8 cellular contexts compared by ENCODE assay signal in genomic region chr12:53252349-53252916, GRCh38. TPM values are rescaled to one million over a fixed set of nuclear protein-coding genes. Genes with fewer than 3 reads are reported as not detected.
A peak's percentile ranks its signal among the peaks of the same experiment; 100 is the strongest.
DNase-seq lines count a peak whose midpoint lies in the region; ATAC-seq and TF ChIP-seq lines count a peak whose summit lies in the region.

No MANE protein-coding gene starts in this region.

- TF ChIP-seq CTCF in AG04449 (IDR thresholded peaks at IDR 0.05; ENCODE audit: insufficient read depth, low read length, missing control alignments), result no peak
- no peak for TF ChIP-seq CTCF in HEK293 (tag by site-specific recombination; IDR thresholded peaks at IDR 0.05)
- TF ChIP-seq CTCF in psoas muscle (IDR thresholded peaks at IDR 0.05), result no peak

- H3K4me3 Mint-ChIP-seq in activated CD4-positive, alpha-beta memory T cell treated with anti-CD3 and anti-CD28 coated beads, Interleukin-2, amount 10 ng/mL, durations not matched to agents 7 days and 5 days, result peak overlapping the region; percentile 97

- H3K27ac ChIP-seq in HEK293 (ENCODE audit: extremely low read depth, low read depth, low read length) (peak overlapping the region; percentile 61; the same call in 1 of the 2 replicates), psoas muscle (peak overlapping the region; percentile 87)

- ATAC-seq in Right ventricle myocardium superior (ENCODE audit: poor library complexity), result no peak
- no peak for ATAC-seq in psoas muscle
- ATAC-seq in HG03521 (IDR thresholded peaks at IDR 0.05; ENCODE audit: unreplicated experiment), result no peak

- POLR2A ChIA-PET in AG04449 (lab: Yijun Ruan, JAX) (interaction anchor here (1.4 to 2.6 kb wide), 2 partner anchors 19 to 33 kb away, joined by 3 to 11 read pairs; no protein-coding TSS in a partner anchor), HEK293 (lab: Yijun Ruan, JAX) (interaction anchor here (0.9 to 2.1 kb wide), 2 partner anchors 17 to 32 kb away, joined by 3 to 8 read pairs; no protein-coding TSS in a partner anchor)
- POLR2A ChIA-PET in activated CD4-positive, alpha-beta memory T cell treated with anti-CD3 and anti-CD28 coated beads, Interleukin-2, amount 10 ng/mL, durations not matched to agents 7 days and 5 days (lab: Charles Lee), result interaction anchor here (0.9 to 4.0 kb wide), 13 partner anchors 11 to 65 kb away, joined by 3 to 33 read pairs (median 5); partner anchors contain the start of genes ESPL1, ITGB7 and MYG1

- H3K27ac Mint-ChIP-seq in activated CD4-positive, alpha-beta memory T cell treated with anti-CD3 and anti-CD28 coated beads, Interleukin-2, amount 10 ng/mL, durations not matched to agents 7 days and 5 days, result peak overlapping the region; percentile 81

- peaks cover 49% of the 10 kb centered on the region for H3K4me1 Mint-ChIP-seq in activated CD4-positive, alpha-beta memory T cell treated with anti-CD3 and anti-CD28 coated beads, Interleukin-2, amount 10 ng/mL, durations not matched to agents 7 days and 5 days

- peaks cover 25% of the 10 kb centered on the region for H3K36me3 Mint-ChIP-seq in activated CD4-positive, alpha-beta memory T cell treated with anti-CD3 and anti-CD28 coated beads, Interleukin-2, amount 10 ng/mL, durations not matched to agents 7 days and 5 days (ENCODE audit: low read depth)

- no peaks in the 10 kb centered on the region for H3K9me3 ChIP-seq in HEK293 (ENCODE audit: control insufficient read depth, insufficient read depth, low read depth, low read length)
- no peaks in the 10 kb centered on the region for H3K9me3 ChIP-seq in psoas muscle

- WGBS in psoas muscle, 3 donors, result 5 to 7% (median 7%) methylated on average over 19 of the region's 19 CpGs

- H3K27me3 ChIP-seq in psoas muscle (ENCODE audit: insufficient read depth in 3 of 3, low read length in 2 of 3), result no peaks in the 10 kb centered on the region

- H3K4me3 ChIP-seq in AG04449 (ENCODE audit: low read depth, low read length) (peak overlapping the region; percentile 88), HEK293 (ENCODE audit: low read depth, low read length) (peak overlapping the region; percentile 91), psoas muscle (peak overlapping the region; percentile 84)

- H3K4me1 ChIP-seq in HEK293 (ENCODE audit: control insufficient read depth, insufficient read depth, low read length) (peaks cover 4% of the 10 kb centered on the region; the same call in 1 of the 2 replicates), psoas muscle (peaks cover 18% of the 10 kb centered on the region)

- peaks cover 0 to 22% of the 10 kb centered on the region in 2 experiments; a peak in 1 of 3 replicates for H3K36me3 ChIP-seq in HEK293 (ENCODE audit: control insufficient read depth in 2 of 2, insufficient read depth in 1 of 2, low read length in 2 of 2)
- peaks cover 0 to 24% of the 10 kb centered on the region in 2 donors for H3K36me3 ChIP-seq in psoas muscle (ENCODE audit: insufficient read depth in 1 of 2, low read depth in 1 of 2)

- no peak for DNase-seq in AG04449 (ENCODE audit: low read depth, low spot score)
- no peak for DNase-seq in activated CD4-positive, alpha-beta memory T cell treated with anti-CD3 and anti-CD28 coated beads, Interleukin-2, amount 10 ng/mL, durations not matched to agents 7 days and 5 days
- peak; percentile 42 for DNase-seq in Right ventricle myocardium superior
- peak in 1 of 2 donors; percentile 57 for DNase-seq in psoas muscle
- DNase-seq in cortex of kidney (lab: John Stamatoyannopoulos, UW), result no peak
- no peak for DNase-seq in dedifferentiated amniotic fluid mesenchymal stem cell (ENCODE audit: extremely low spot score)

- intact Hi-C loops in Right ventricle myocardium superior (cut with DNase I) (loop anchor here (5.0 kb wide), 1 partner anchor 35 kb away; no protein-coding TSS in a partner anchor), psoas muscle (cut with DNase I) (loop anchor here in 1 of 2 donors (2.0 to 5.0 kb wide), 2 partner anchors 32 to 40 kb away; no protein-coding TSS in a partner anchor)

- H3K9me3 Mint-ChIP-seq in activated CD4-positive, alpha-beta memory T cell treated with anti-CD3 and anti-CD28 coated beads, Interleukin-2, amount 10 ng/mL, durations not matched to agents 7 days and 5 days, result no peaks in the 10 kb centered on the region

- no peaks in the 10 kb centered on the region for H3K27me3 Mint-ChIP-seq in activated CD4-positive, alpha-beta memory T cell treated with anti-CD3 and anti-CD28 coated beads, Interleukin-2, amount 10 ng/mL, durations not matched to agents 7 days and 5 days

- CTCF ChIA-PET in AG04449 (lab: Yijun Ruan, JAX), result interaction anchor here (1.0 to 4.7 kb wide), 10 partner anchors 13 to 92 kb away, joined by 3 to 74 read pairs (median 5); partner anchors contain the start of gene ESPL1
- CTCF ChIA-PET in HEK293 (lab: Yijun Ruan, JAX), result interaction anchor here (0.7 to 4.6 kb wide), 4 partner anchors 14 to 39 kb away, joined by 3 to 53 read pairs (median 5); partner anchors contain the start of gene ESPL1
- CTCF ChIA-PET in activated CD4-positive, alpha-beta memory T cell treated with anti-CD3 and anti-CD28 coated beads, Interleukin-2, amount 10 ng/mL, durations not matched to agents 7 days and 5 days (lab: Charles Lee), result interaction anchor here (0.8 to 13.1 kb wide), 7 partner anchors 9 to 93 kb away, joined by 3 to 211 read pairs (median 5); partner anchors contain the start of genes ESPL1 and ITGB7

TF ChIP-seq in HEK293, 187 proteins besides CTCF, POLR2A, EP300 and RAD21 (continues in another document):
- 0 out of 2 replicates have a peak, but pooled peaks have one; percentile 10 for TF ChIP-seq ZFHX2 (tag by site-specific recombination; conservative IDR thresholded peaks at IDR 0.05)
- TF ChIP-seq KLF17 (tag by site-specific recombination; IDR thresholded peaks at IDR 0.05), result peak; percentile 46; the same call in 1 of the 2 replicates
- TF ChIP-seq ZBTB10 (tag by site-specific recombination; IDR thresholded peaks at IDR 0.05), result 0 out of 2 replicates have a peak, but pooled peaks have one; percentile 71
- TF ChIP-seq ZBTB20 (tag by site-specific recombination; IDR thresholded peaks at IDR 0.05), result peak; percentile 40

RNA-seq across cellular contexts. Expression of gene ESPL1, which starts 15.7 kb away (rescaled TPM):
- total RNA-seq in activated CD4-positive, alpha-beta memory T cell treated with anti-CD3 and anti-CD28 coated beads, Interleukin-2, amount 10 ng/mL, durations not matched to agents 7 days and 5 days, result 10 to 100 TPM; 88.4 to 90.2 TPM
- total RNA-seq in Right ventricle myocardium superior (0.81 TPM), psoas muscle (under 1 TPM in 2 of 4 donors, not detected in 2; 0.37 to 0.48 TPM)
- under 1 TPM; 0.03 to 0.30 (median 0.08) TPM for polyA plus RNA-seq in psoas muscle

RNA-seq across cellular contexts. Expression of gene RARG, which starts 20.4 kb away (rescaled TPM):
- total RNA-seq in activated CD4-positive, alpha-beta memory T cell treated with anti-CD3 and anti-CD28 coated beads, Interleukin-2, amount 10 ng/mL, durations not matched to agents 7 days and 5 days, result 10 to 100 TPM; 46.1 to 47.4 TPM
- total RNA-seq in Right ventricle myocardium superior, result 15.4 TPM
- total RNA-seq in psoas muscle, result 10 to 100 TPM in 1 of 4 donors, 1 to 10 TPM in 3; 5.0 to 10.7 (median 6.2) TPM
- polyA plus RNA-seq in psoas muscle, result 10 to 100 TPM in 1 of 3 donors, 1 to 10 TPM in 2; 3.7 to 10.8 (median 8.2) TPM

RNA-seq across cellular contexts. Expression of gene PFDN5, which starts 42.9 kb away (rescaled TPM):
- 100 to 1,000 TPM; 300 to 301 TPM for total RNA-seq in activated CD4-positive, alpha-beta memory T cell treated with anti-CD3 and anti-CD28 coated beads, Interleukin-2, amount 10 ng/mL, durations not matched to agents 7 days and 5 days
- 359 TPM for total RNA-seq in Right ventricle myocardium superior
- 100 to 1,000 TPM; 239 to 282 (median 266) TPM for total RNA-seq in psoas muscle
- polyA plus RNA-seq in psoas muscle, result 100 to 1,000 TPM; 406 to 603 (median 474) TPM

RNA-seq across cellular contexts. Expression of gene ITGB7, which starts 45.4 kb away (rescaled TPM):
- 100 to 1,000 TPM; 780 to 786 TPM for total RNA-seq in activated CD4-positive, alpha-beta memory T cell treated with anti-CD3 and anti-CD28 coated beads, Interleukin-2, amount 10 ng/mL, durations not matched to agents 7 days and 5 days
- total RNA-seq in Right ventricle myocardium superior, result 0.97 TPM
- total RNA-seq in psoas muscle, result 1 to 10 TPM in 2 of 4 donors, under 1 TPM in 2; 0.40 to 1.6 (median 0.94) TPM
- under 1 TPM; 0.19 to 0.73 (median 0.35) TPM for polyA plus RNA-seq in psoas muscle

RNA-seq across cellular contexts. Expression of gene MYG1, which starts 47.1 kb away (rescaled TPM):
- 10 to 100 TPM; 49.0 to 53.7 TPM for total RNA-seq in activated CD4-positive, alpha-beta memory T cell treated with anti-CD3 and anti-CD28 coated beads, Interleukin-2, amount 10 ng/mL, durations not matched to agents 7 days and 5 days
- total RNA-seq in Right ventricle myocardium superior, result 37.0 TPM
- 10 to 100 TPM; 43.1 to 51.4 (median 44.5) TPM for total RNA-seq in psoas muscle
- polyA plus RNA-seq in psoas muscle, result 10 to 100 TPM; 34.6 to 68.9 (median 65.0) TPM

Comparison
In these comparisons a context has a peak if more than half of its experiments do, and no peak if none do; other contexts are left out.
1. RNA of gene ESPL1, which starts 15.7 kb away (total RNA-seq): 88.4 to 90.2 TPM in activated CD4-positive, alpha-beta memory T cell treated with anti-CD3 and anti-CD28 coated beads, Interleukin-2, amount 10 ng/mL, durations not matched to agents 7 days and 5 days; 0.81 TPM in Right ventricle myocardium superior (single experiment) and 0.37 to 0.48 TPM in psoas muscle; every median in the first group is over 10 times any median in the second.
2. Peak in every context shown above with its lines, with median percentiles within 50 percentile points of each other: H3K4me3 ChIP-seq.